Comparison of ENCODE assay signal across 1 cellular context in the genomic region with DNA sequence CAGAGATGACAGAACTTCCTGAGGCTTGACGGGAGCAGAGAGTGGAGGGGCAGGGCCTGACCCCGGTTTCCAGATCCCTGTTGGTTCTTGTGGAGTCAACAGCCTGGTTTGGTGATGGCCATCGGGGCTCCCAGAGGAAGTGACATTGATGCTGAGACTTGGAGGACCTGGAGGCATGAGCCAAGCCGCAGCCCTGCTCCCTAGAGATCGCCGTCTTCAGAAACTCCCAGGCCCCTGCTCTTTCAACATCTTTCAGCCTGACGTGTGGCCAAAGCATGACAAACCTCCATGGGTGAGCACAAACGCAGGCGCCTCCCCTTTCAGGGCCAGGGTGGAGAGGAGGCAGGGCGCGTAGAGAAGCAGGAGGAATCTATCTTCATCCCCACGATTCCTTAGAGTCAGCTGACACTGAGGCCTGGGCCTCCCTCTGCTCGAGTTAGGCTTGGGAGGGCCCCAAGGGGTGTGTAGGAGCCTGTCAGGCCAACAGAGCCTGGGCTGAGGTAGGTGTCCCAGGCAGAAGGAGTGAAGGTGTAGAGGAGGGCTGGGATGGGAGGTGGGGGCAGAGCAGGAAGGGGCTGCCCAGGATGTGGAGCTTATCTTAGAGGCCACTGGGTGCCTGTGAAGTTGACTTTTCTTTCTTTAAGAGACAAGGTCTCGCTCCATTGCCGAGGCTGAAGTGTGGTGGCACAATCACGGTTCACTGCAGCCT.
TF ChIP-seq lines count a peak whose summit lies in the region.

No MANE protein-coding gene starts in this region.

TF ChIP-seq in HepG2, 621 proteins besides CTCF, POLR2A, EP300 and RAD21:
- peak; percentile 19; the same call in 1 of the 2 replicates for TF ChIP-seq ZNF687 (CRISPR knock-in tag; IDR thresholded peaks at IDR 0.05)
- TF ChIP-seq, protein P1, sequence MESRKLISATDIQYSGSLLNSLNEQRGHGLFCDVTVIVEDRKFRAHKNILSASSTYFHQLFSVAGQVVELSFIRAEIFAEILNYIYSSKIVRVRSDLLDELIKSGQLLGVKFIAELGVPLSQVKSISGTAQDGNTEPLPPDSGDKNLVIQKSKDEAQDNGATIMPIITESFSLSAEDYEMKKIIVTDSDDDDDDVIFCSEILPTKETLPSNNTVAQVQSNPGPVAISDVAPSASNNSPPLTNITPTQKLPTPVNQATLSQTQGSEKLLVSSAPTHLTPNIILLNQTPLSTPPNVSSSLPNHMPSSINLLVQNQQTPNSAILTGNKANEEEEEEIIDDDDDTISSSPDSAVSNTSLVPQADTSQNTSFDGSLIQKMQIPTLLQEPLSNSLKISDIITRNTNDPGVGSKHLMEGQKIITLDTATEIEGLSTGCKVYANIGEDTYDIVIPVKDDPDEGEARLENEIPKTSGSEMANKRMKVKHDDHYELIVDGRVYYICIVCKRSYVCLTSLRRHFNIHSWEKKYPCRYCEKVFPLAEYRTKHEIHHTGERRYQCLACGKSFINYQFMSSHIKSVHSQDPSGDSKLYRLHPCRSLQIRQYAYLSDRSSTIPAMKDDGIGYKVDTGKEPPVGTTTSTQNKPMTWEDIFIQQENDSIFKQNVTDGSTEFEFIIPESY (CRISPR knock-in tag; IDR thresholded peaks at IDR 0.05) = peak; percentile 53; the same call in 1 of the 2 replicates
- TF ChIP-seq, protein P2, sequence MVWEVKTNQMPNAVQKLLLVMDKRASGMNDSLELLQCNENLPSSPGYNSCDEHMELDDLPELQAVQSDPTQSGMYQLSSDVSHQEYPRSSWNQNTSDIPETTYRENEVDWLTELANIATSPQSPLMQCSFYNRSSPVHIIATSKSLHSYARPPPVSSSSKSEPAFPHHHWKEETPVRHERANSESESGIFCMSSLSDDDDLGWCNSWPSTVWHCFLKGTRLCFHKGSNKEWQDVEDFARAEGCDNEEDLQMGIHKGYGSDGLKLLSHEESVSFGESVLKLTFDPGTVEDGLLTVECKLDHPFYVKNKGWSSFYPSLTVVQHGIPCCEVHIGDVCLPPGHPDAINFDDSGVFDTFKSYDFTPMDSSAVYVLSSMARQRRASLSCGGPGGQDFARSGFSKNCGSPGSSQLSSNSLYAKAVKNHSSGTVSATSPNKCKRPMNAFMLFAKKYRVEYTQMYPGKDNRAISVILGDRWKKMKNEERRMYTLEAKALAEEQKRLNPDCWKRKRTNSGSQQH (CRISPR knock-in tag; IDR thresholded peaks at IDR 0.05; ENCODE audit: low read depth) = no peak
- TF ChIP-seq HOXA5 (CRISPR knock-in tag; IDR thresholded peaks at IDR 0.05) = no peak
- TF ChIP-seq, protein P3, sequence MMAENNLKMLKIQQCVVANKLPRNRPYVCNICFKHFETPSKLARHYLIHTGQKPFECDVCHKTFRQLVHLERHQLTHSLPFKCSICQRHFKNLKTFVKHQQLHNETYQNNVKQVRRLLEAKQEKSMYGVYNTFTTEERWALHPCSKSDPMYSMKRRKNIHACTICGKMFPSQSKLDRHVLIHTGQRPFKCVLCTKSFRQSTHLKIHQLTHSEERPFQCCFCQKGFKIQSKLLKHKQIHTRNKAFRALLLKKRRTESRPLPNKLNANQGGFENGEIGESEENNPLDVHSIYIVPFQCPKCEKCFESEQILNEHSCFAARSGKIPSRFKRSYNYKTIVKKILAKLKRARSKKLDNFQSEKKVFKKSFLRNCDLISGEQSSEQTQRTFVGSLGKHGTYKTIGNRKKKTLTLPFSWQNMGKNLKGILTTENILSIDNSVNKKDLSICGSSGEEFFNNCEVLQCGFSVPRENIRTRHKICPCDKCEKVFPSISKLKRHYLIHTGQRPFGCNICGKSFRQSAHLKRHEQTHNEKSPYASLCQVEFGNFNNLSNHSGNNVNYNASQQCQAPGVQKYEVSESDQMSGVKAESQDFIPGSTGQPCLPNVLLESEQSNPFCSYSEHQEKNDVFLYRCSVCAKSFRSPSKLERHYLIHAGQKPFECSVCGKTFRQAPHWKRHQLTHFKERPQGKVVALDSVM (CRISPR knock-in tag; IDR thresholded peaks at IDR 0.05) = peak; percentile 60; the same call in 1 of the 2 replicates
TF ChIP-seq in HepG2: peak in this region for 3.
